Comparison of ENCODE assay signal across 13 cellular contexts in genomic region chr6:144319193-144319592, GRCh38.
"Had no signal": no experiment of that assay in that cellular context is flagged by ENCODE, and none has a peak within 500 bp of the region (broad histone marks: within the 10 kb centered on the region; RNA-seq: fewer than 3 reads in every experiment).

No MANE protein-coding gene starts in this region.

- ATAC-seq: activated CD8-positive, alpha-beta T cell treated with anti-CD3 and anti-CD28 coated beads for 36 hours; left cardiac atrium; stimulated activated naive CD8-positive, alpha-beta T cell treated with anti-CD3 and anti-CD28 coated beads, Interleukin-15, Interleukin-2, amounts not matched to agents 100 U/mL and 50 U/mL, for 24 hours had no signal

- H3K9me3 Mint-ChIP-seq: activated CD8-positive, alpha-beta T cell treated with anti-CD3 and anti-CD28 coated beads for 36 hours; activated naive CD8-positive, alpha-beta T cell treated with anti-CD3 and anti-CD28 coated beads, Interleukin-2, amount 10 ng/mL, durations not matched to agents 7 days and 5 days; nephron progenitor cell had no signal

- H3K27ac Mint-ChIP-seq: activated CD8-positive, alpha-beta T cell treated with anti-CD3 and anti-CD28 coated beads for 36 hours; activated naive CD8-positive, alpha-beta T cell treated with anti-CD3 and anti-CD28 coated beads, Interleukin-2, amount 10 ng/mL, durations not matched to agents 7 days and 5 days had no signal

- H3K4me3 ChIP-seq: ovary, tibial nerve had no signal

- H3K27ac ChIP-seq: ovary had no signal

- H3K27me3 ChIP-seq: ovary, tibial nerve had no signal

- H3K27me3 Mint-ChIP-seq: activated CD8-positive, alpha-beta T cell treated with anti-CD3 and anti-CD28 coated beads for 36 hours; activated naive CD8-positive, alpha-beta T cell treated with anti-CD3 and anti-CD28 coated beads, Interleukin-2, amount 10 ng/mL, durations not matched to agents 7 days and 5 days had no signal

- H3K9me3 ChIP-seq: ovary, tibial nerve had no signal

- DNase-seq: activated CD8-positive, alpha-beta memory T cell treated with anti-CD3 and anti-CD28 coated beads, Interleukin-2, amount 50 U/mL, for 4 hours; activated CD8-positive, alpha-beta T cell treated with anti-CD3 and anti-CD28 coated beads for 36 hours; activated naive CD8-positive, alpha-beta T cell treated with anti-CD3 and anti-CD28 coated beads, Interleukin-2, amount 10 ng/mL, durations not matched to agents 7 days and 5 days; anterior cingulate cortex; effector CD4-positive, alpha-beta T cell; left cardiac atrium; mammary epithelial cell; nephron progenitor cell; ovary; stimulated activated CD4-positive, alpha-beta T cell treated with anti-CD3 and anti-CD28 coated beads, Interleukin-4, amount 100 ng/mL, for 1 hour; stimulated activated CD8-positive, alpha-beta memory T cell treated with anti-CD3 and anti-CD28 coated beads, Interleukin-4, amount 100 ng/mL, for 48 hours; stimulated activated naive CD8-positive, alpha-beta T cell treated with anti-CD3 and anti-CD28 coated beads, Interleukin-15, Interleukin-2, amounts not matched to agents 100 U/mL and 50 U/mL, for 24 hours had no signal

- H3K36me3 ChIP-seq: ovary, tibial nerve had no signal

- H3K4me3 Mint-ChIP-seq: activated CD8-positive, alpha-beta T cell treated with anti-CD3 and anti-CD28 coated beads for 36 hours; activated naive CD8-positive, alpha-beta T cell treated with anti-CD3 and anti-CD28 coated beads, Interleukin-2, amount 10 ng/mL, durations not matched to agents 7 days and 5 days; nephron progenitor cell had no signal
